ENCODE assay signal across 11 cellular contexts in genomic region chr3:157805553-157805952, GRCh38.
"Had no signal": no experiment of that assay in that cellular context is flagged by ENCODE, and none has a peak within 500 bp of the region (broad histone marks: within the 10 kb centered on the region; RNA-seq: fewer than 3 reads in every experiment).

No MANE protein-coding gene starts in this region.

- H3K9ac ChIP-seq: GM23248 had no signal

- H3K4me2 ChIP-seq: GM23338 had no signal

- H3K4me3 Mint-ChIP-seq: GM23338, H9, HFFc6 had no signal

- H3K4me3 ChIP-seq: GM23248, GM23338, HAP-1 had no signal

- FAIRE-seq: H1, H54 had no signal

- DNase-seq: GM23248, GOT3, H7, H9, HCEC 1CT, HFFc6 had no signal

- H3K9me3 ChIP-seq: HAP-1 had no signal

- H3K27ac Mint-ChIP-seq: GM23338, H9, HFFc6 had no signal

- ATAC-seq: GM23338, HCT116 had no signal

- H3K36me3 ChIP-seq: HAP-1 had no signal

- H3K4me1 ChIP-seq: HAP-1 had no signal

- H3K27ac ChIP-seq: GM23248 had no signal

- H2AFZ ChIP-seq: GM23248, GM23338 had no signal

- H3K4me1 Mint-ChIP-seq: GM23338, H9 had no signal
